Comparison of ENCODE assay signal across 30 cellular contexts in genomic region chr16:14028207-14028606, GRCh38. TPM values are rescaled to one million over a fixed set of nuclear protein-coding genes. Genes with fewer than 3 reads are reported as not detected.
A peak's percentile ranks its signal among the peaks of the same experiment; 100 is the strongest.
DNase-seq lines count a peak whose midpoint lies in the region; ATAC-seq, FAIRE-seq and TF ChIP-seq lines count a peak whose summit lies in the region.
"Had no signal": no experiment of that assay in that cellular context is flagged by ENCODE, and none has a peak within 500 bp of the region (broad histone marks: within the 10 kb centered on the region; RNA-seq: fewer than 3 reads in every experiment).

No MANE protein-coding gene starts in this region.

- H3K36me3 Mint-ChIP-seq in activated T-cell treated with anti-CD3 and anti-CD28 coated beads, Interleukin-2, amount 50 U/mL, for 4 hours (ENCODE audit: insufficient read depth), result no peaks in the 10 kb centered on the region

- no peaks in the 10 kb centered on the region for H3K36me3 ChIP-seq in left lung
- H3K36me3 ChIP-seq: left ventricle myocardium inferior, thoracic aorta had no signal

- TF ChIP-seq CTCF in left lung (IDR thresholded peaks at IDR 0.05) (no peak), D721Med (IDR thresholded peaks at IDR 0.05; ENCODE audit: insufficient read depth, missing control alignments) (no peak)

- H3K27me3 ChIP-seq in left lung, result no peaks in the 10 kb centered on the region

- H3K4me1 ChIP-seq in left lung, result peaks cover 0 to 8% of the 10 kb centered on the region in 2 donors

- peaks cover 7% of the 10 kb centered on the region for H3K9me3 Mint-ChIP-seq in activated T-cell treated with anti-CD3 and anti-CD28 coated beads, Interleukin-2, amount 50 U/mL, for 4 hours
- H3K9me3 Mint-ChIP-seq: neural crest cell; stimulated activated naive CD8-positive, alpha-beta T cell treated with anti-CD3 and anti-CD28 coated beads, Interleukin-15, Interleukin-2, amounts not matched to agents 100 ng/mL and 50 ng/mL, for 24 hours had no signal

- H3K27ac ChIP-seq in left lung, result no peak overlapping the region
- H3K27ac ChIP-seq: HL-60, left ventricle myocardium inferior, parathyroid adenoma, thoracic aorta had no signal

- peaks cover 0 to 4% of the 10 kb centered on the region in 2 donors for H3K9me3 ChIP-seq in left lung
- H3K9me3 ChIP-seq: thoracic aorta had no signal

- no peak overlapping the region for H3K4me3 Mint-ChIP-seq in activated T-cell treated with anti-CD3 and anti-CD28 coated beads, Interleukin-2, amount 50 U/mL, for 4 hours
- H3K4me3 Mint-ChIP-seq: activated naive CD4-positive, alpha-beta T cell treated with anti-CD3 and anti-CD28 coated beads, Interleukin-2, amount 50 U/mL, for 24 hours; CD4-positive, alpha-beta T cell; H9; neural crest cell; stimulated activated naive CD8-positive, alpha-beta T cell treated with anti-CD3 and anti-CD28 coated beads, Interleukin-15, Interleukin-2, amounts not matched to agents 100 ng/mL and 50 ng/mL, for 24 hours; T-helper 17 cell had no signal

- DNase-seq in COLO668 (lab: John Stamatoyannopoulos, UW; ENCODE audit: unreplicated experiment), result peak; percentile 94
- DNase-seq in NCI-H146 treated with DMSO at 0.1 percent for 48 hours (lab: John Stamatoyannopoulos, UW; ENCODE audit: unreplicated experiment), result peak; percentile 92
- DNase-seq in NCI-H345 treated with DMSO at 0.1 percent for 48 hours (lab: John Stamatoyannopoulos, UW; ENCODE audit: unreplicated experiment), result peak; percentile 17
- DNase-seq in SHP77 (lab: John Stamatoyannopoulos, UW), result peak; percentile 79 to 90
- no peak for DNase-seq in left lung
- DNase-seq in activated T-cell treated with anti-CD3 and anti-CD28 coated beads, Interleukin-2, amount 50 U/mL, for 4 hours, result no peak
- no peak for DNase-seq in DMS114 treated with DMSO at 0.1 percent for 48 hours (lab: John Stamatoyannopoulos, UW; ENCODE audit: unreplicated experiment)
- DNase-seq in D721Med (ENCODE audit: insufficient read length, low spot score), result no peak
- DNase-seq: activated CD4-positive, alpha-beta T cell treated with anti-CD3 and anti-CD28 coated beads, Interleukin-2, amount 50 U/mL, for 48 hours; activated CD8-positive, alpha-beta memory T cell treated with anti-CD3 and anti-CD28 coated beads, Interleukin-2, amount 50 U/mL, for 4 hours; amygdala; CD4-positive, alpha-beta T cell; DMS 273 treated with DMSO at 0.1 percent for 48 hours; H9; KBM-7; left ventricle myocardium inferior; mesenchymal stem cell; NCI-H1105; NCI-H2081 treated with DMSO at 0.1 percent for 48 hours; stimulated activated CD4-positive, alpha-beta T cell treated with anti-CD3 and anti-CD28 coated beads, Interleukin-2, amount 100 ng/mL, for 24 hours; T-helper 17 cell had no signal

- no peak for ATAC-seq in left lung
- ATAC-seq in activated T-cell treated with anti-CD3 and anti-CD28 coated beads, Interleukin-2, amount 50 U/mL, for 4 hours, result no peak
- ATAC-seq: esophagus mucosa, T-helper 17 cell had no signal

- no peaks in the 10 kb centered on the region for H3K4me1 Mint-ChIP-seq in activated T-cell treated with anti-CD3 and anti-CD28 coated beads, Interleukin-2, amount 50 U/mL, for 4 hours (ENCODE audit: low read depth)
- H3K4me1 Mint-ChIP-seq: activated naive CD4-positive, alpha-beta T cell treated with anti-CD3 and anti-CD28 coated beads, Interleukin-2, amount 50 U/mL, for 24 hours; neural crest cell; T-helper 17 cell had no signal

- FAIRE-seq in D721Med (lab: Jason Lieb, UNC), result no peak
- FAIRE-seq: A204.1, GM12891 had no signal

- peaks cover 8% of the 10 kb centered on the region for H3K27me3 Mint-ChIP-seq in activated T-cell treated with anti-CD3 and anti-CD28 coated beads, Interleukin-2, amount 50 U/mL, for 4 hours (ENCODE audit: low read depth)

- intact Hi-C loops in left lung (cut with DNase I), result no loop called here

- H3K4me3 ChIP-seq in left lung, result no peak overlapping the region
- H3K4me3 ChIP-seq: left ventricle myocardium inferior, thoracic aorta had no signal

RNA-seq across cellular contexts. Expression of gene MRTFB, which starts 42.9 kb away (rescaled TPM):
- 10 to 100 TPM; 46.2 to 48.9 TPM for total RNA-seq in left lung
- 10 to 100 TPM in 1 of 3 donors, 1 to 10 TPM in 2; 8.6 to 11.0 (median 8.9) TPM for total RNA-seq in activated T-cell treated with anti-CD3 and anti-CD28 coated beads, Interleukin-2, amount 50 U/mL, for 4 hours

Comparison
In these comparisons a context has a peak if more than half of its experiments do, and no peak if none do; other contexts are left out.
1. DNase-seq: peak in COLO668 (single experiment), NCI-H146 treated with DMSO at 0.1 percent for 48 hours (single experiment), NCI-H345 treated with DMSO at 0.1 percent for 48 hours (single experiment) and SHP77 (2 of 2); none in left lung (0 of 2), activated T-cell treated with anti-CD3 and anti-CD28 coated beads, Interleukin-2, amount 50 U/mL, for 4 hours (single experiment), DMS114 treated with DMSO at 0.1 percent for 48 hours (single experiment) and D721Med (single experiment).